ENCODE assay signal across 7 cellular contexts in the genomic region with DNA sequence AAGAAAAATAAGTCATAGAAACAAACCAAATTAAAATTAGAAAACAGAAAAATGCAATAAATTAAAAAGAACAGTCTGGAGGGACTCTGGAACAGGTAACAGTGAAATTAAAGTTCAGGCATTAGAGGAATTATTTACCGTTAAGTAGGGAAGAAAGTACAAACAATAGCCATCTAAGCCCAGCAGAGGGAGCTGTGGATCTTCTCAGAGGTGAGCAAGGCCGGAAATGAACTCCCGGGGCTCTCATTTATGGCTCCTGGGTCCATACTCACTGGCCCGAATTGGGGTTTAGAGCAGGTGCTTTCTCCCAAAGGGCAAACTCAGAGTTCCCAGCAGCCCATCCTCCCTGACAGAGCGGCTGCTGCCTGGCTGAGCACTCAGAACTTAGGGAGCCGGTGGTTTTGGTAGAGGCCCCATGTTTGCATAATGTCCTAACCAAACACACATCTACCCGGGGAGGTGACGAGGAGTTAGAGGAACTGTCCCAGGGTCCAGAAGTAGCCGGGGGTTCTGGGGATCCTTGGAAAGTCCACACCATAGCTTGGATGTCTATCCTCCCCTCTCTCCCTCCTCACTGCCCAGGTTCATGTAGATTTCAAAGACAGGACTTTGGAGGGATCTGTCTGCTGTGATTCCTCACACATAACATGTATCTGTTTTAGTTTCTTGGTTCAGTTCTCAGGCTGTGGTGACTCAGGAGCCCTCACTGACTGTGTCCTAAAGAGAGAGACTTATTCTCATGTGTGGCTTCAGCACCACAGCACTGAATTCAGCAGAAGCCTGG.
DNase-seq lines count a peak whose midpoint lies in the region; ATAC-seq and TF ChIP-seq lines count a peak whose summit lies in the region.

No MANE protein-coding gene starts in this region.

- H3K4me3 Mint-ChIP-seq in WTC11 = no peak overlapping the region
- H3K4me3 Mint-ChIP-seq in chondrocyte (ENCODE audit: unreplicated experiment) = no peak overlapping the region

- H3K36me3 Mint-ChIP-seq in WTC11 = no peaks in the 10 kb centered on the region
- H3K36me3 Mint-ChIP-seq in chondrocyte (ENCODE audit: low read depth) = peaks cover 2% of the 10 kb centered on the region

- H3K27ac ChIP-seq in lung (ENCODE audit: low read depth in 1 of 2, low read length in 1 of 2) = no peak overlapping the region

- H3K9me3 Mint-ChIP-seq in WTC11 = no peaks in the 10 kb centered on the region
- peaks cover 2% of the 10 kb centered on the region for H3K9me3 Mint-ChIP-seq in chondrocyte (ENCODE audit: low read depth)

- H3K27me3 ChIP-seq in lung (ENCODE audit: control insufficient read depth, insufficient read depth) = no peaks in the 10 kb centered on the region

- no peak overlapping the region for H3K4me3 ChIP-seq in lung

- 20 to 29% methylated on average over 9 of the region's 9 CpGs for WGBS in lung, 2 donors

- TF ChIP-seq CTCF in GM10266 (IDR thresholded peaks at IDR 0.05; ENCODE audit: control insufficient read depth, insufficient read depth, low read depth, missing control alignments) = peak; percentile 40
- TF ChIP-seq CTCF in WTC11 (IDR thresholded peaks at IDR 0.05) = peak; percentile 58
- peak; percentile 84 for TF ChIP-seq CTCF in chondrocyte (IDR thresholded peaks at IDR 0.05)
- TF ChIP-seq CTCF in lung (IDR thresholded peaks at IDR 0.05; ENCODE audit: control extremely low read depth, extremely low read depth) = peak; percentile 26

- H3K27me3 Mint-ChIP-seq in WTC11 (ENCODE audit: low read depth) (peaks cover 98% of the 10 kb centered on the region), chondrocyte (ENCODE audit: low read depth) (peaks cover 35% of the 10 kb centered on the region)

- H3K4me1 Mint-ChIP-seq in WTC11 (no peaks in the 10 kb centered on the region), chondrocyte (ENCODE audit: low read depth) (no peaks in the 10 kb centered on the region)

- H3K27ac Mint-ChIP-seq in WTC11 = no peak overlapping the region
- H3K27ac Mint-ChIP-seq in chondrocyte (ENCODE audit: unreplicated experiment) = no peak overlapping the region

- H3K4me1 ChIP-seq in lung (ENCODE audit: control insufficient read depth in 2 of 2, insufficient read depth in 2 of 2, low read length in 2 of 2) = no peaks in the 10 kb centered on the region

- POLR2A ChIA-PET in WTC11 (lab: Charles Lee) = no interaction called here

- peak; percentile 77 for ATAC-seq in HG02759 (IDR thresholded peaks at IDR 0.05; ENCODE audit: unreplicated experiment)
- ATAC-seq in WTC11 = peak; percentile 82
- ATAC-seq in lung (ENCODE audit: insufficient read depth, low FRiP score) = no peak

- no peaks in the 10 kb centered on the region for H3K36me3 ChIP-seq in lung (ENCODE audit: control insufficient read depth in 2 of 2, insufficient read depth in 2 of 2, low read length in 2 of 2)

- H3K9me3 ChIP-seq in lung (ENCODE audit: control insufficient read depth in 2 of 2, insufficient read depth in 1 of 2, low read length in 1 of 2) = peaks cover 0 to 3% of the 10 kb centered on the region in 2 donors

- CTCF ChIA-PET in WTC11 (lab: Charles Lee) = interaction anchor here (0.5 to 1.8 kb wide), 22 partner anchors 11 to 201 kb away, joined by 3 to 11 read pairs (median 3); no protein-coding TSS in a partner anchor

- DNase-seq in GM10266 (ENCODE audit: extremely low spot score) (peak; percentile 54), NCI-H2171 treated with DMSO at 0.1 percent for 48 hours (lab: John Stamatoyannopoulos, UW) (peak; percentile 88), WTC11 (ENCODE audit: low spot score) (peak; percentile 63), chondrocyte (ENCODE audit: low spot score) (no peak), lung (ENCODE audit: low spot score) (peak; percentile 65)
- DNase-seq in stimulated activated CD8-positive, alpha-beta memory T cell treated with anti-CD3 and anti-CD28 coated beads, Interleukin-4, amount 100 ng/mL, for 48 hours = peak; percentile 78

TF ChIP-seq in WTC11, 78 proteins besides CTCF, POLR2A, EP300 and RAD21:
- TF ChIP-seq, protein P1, sequence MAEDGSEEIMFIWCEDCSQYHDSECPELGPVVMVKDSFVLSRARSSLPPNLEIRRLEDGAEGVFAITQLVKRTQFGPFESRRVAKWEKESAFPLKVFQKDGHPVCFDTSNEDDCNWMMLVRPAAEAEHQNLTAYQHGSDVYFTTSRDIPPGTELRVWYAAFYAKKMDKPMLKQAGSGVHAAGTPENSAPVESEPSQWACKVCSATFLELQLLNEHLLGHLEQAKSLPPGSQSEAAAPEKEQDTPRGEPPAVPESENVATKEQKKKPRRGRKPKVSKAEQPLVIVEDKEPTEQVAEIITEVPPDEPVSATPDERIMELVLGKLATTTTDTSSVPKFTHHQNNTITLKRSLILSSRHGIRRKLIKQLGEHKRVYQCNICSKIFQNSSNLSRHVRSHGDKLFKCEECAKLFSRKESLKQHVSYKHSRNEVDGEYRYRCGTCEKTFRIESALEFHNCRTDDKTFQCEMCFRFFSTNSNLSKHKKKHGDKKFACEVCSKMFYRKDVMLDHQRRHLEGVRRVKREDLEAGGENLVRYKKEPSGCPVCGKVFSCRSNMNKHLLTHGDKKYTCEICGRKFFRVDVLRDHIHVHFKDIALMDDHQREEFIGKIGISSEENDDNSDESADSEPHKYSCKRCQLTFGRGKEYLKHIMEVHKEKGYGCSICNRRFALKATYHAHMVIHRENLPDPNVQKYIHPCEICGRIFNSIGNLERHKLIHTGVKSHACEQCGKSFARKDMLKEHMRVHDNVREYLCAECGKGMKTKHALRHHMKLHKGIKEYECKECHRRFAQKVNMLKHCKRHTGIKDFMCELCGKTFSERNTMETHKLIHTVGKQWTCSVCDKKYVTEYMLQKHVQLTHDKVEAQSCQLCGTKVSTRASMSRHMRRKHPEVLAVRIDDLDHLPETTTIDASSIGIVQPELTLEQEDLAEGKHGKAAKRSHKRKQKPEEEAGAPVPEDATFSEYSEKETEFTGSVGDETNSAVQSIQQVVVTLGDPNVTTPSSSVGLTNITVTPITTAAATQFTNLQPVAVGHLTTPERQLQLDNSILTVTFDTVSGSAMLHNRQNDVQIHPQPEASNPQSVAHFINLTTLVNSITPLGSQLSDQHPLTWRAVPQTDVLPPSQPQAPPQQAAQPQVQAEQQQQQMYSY (CRISPR knock-in tag; IDR thresholded peaks at IDR 0.05) = no peak
- TF ChIP-seq ZNF263 (CRISPR knock-in tag; IDR thresholded peaks at IDR 0.05; ENCODE audit: low read depth) = no peak
- no peak for TF ChIP-seq TCF7 (CRISPR knock-in tag; IDR thresholded peaks at IDR 0.05; ENCODE audit: low read depth)
- TF ChIP-seq, protein P2, sequence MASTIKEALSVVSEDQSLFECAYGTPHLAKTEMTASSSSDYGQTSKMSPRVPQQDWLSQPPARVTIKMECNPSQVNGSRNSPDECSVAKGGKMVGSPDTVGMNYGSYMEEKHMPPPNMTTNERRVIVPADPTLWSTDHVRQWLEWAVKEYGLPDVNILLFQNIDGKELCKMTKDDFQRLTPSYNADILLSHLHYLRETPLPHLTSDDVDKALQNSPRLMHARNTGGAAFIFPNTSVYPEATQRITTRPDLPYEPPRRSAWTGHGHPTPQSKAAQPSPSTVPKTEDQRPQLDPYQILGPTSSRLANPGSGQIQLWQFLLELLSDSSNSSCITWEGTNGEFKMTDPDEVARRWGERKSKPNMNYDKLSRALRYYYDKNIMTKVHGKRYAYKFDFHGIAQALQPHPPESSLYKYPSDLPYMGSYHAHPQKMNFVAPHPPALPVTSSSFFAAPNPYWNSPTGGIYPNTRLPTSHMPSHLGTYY (CRISPR knock-in tag; IDR thresholded peaks at IDR 0.05) = no peak
- TF ChIP-seq GABPB1 (CRISPR knock-in tag; IDR thresholded peaks at IDR 0.05) = no peak
- TF ChIP-seq, protein P3, sequence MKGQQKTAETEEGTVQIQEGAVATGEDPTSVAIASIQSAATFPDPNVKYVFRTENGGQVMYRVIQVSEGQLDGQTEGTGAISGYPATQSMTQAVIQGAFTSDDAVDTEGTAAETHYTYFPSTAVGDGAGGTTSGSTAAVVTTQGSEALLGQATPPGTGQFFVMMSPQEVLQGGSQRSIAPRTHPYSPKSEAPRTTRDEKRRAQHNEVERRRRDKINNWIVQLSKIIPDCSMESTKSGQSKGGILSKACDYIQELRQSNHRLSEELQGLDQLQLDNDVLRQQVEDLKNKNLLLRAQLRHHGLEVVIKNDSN (CRISPR knock-in tag; IDR thresholded peaks at IDR 0.05) = no peak
- no peak for TF ChIP-seq ZBTB21 (CRISPR knock-in tag; IDR thresholded peaks at IDR 0.05; ENCODE audit: borderline replicate concordance)
- TF ChIP-seq, protein P4, sequence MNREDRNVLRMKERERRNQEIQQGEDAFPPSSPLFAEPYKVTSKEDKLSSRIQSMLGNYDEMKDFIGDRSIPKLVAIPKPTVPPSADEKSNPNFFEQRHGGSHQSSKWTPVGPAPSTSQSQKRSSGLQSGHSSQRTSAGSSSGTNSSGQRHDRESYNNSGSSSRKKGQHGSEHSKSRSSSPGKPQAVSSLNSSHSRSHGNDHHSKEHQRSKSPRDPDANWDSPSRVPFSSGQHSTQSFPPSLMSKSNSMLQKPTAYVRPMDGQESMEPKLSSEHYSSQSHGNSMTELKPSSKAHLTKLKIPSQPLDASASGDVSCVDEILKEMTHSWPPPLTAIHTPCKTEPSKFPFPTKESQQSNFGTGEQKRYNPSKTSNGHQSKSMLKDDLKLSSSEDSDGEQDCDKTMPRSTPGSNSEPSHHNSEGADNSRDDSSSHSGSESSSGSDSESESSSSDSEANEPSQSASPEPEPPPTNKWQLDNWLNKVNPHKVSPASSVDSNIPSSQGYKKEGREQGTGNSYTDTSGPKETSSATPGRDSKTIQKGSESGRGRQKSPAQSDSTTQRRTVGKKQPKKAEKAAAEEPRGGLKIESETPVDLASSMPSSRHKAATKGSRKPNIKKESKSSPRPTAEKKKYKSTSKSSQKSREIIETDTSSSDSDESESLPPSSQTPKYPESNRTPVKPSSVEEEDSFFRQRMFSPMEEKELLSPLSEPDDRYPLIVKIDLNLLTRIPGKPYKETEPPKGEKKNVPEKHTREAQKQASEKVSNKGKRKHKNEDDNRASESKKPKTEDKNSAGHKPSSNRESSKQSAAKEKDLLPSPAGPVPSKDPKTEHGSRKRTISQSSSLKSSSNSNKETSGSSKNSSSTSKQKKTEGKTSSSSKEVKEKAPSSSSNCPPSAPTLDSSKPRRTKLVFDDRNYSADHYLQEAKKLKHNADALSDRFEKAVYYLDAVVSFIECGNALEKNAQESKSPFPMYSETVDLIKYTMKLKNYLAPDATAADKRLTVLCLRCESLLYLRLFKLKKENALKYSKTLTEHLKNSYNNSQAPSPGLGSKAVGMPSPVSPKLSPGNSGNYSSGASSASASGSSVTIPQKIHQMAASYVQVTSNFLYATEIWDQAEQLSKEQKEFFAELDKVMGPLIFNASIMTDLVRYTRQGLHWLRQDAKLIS (CRISPR knock-in tag; IDR thresholded peaks at IDR 0.05; ENCODE audit: borderline replicate concordance) = no peak

Comparison
In these comparisons a context has a peak if more than half of its experiments do, and no peak if none do; other contexts are left out.
1. CTCF ChIP-seq: peak in every context shown above with its lines; median percentile 84 in chondrocyte; 58 in WTC11; 40 in GM10266; 26 in lung.